ENCODE assay signal across 2 cellular contexts in the genomic region with DNA sequence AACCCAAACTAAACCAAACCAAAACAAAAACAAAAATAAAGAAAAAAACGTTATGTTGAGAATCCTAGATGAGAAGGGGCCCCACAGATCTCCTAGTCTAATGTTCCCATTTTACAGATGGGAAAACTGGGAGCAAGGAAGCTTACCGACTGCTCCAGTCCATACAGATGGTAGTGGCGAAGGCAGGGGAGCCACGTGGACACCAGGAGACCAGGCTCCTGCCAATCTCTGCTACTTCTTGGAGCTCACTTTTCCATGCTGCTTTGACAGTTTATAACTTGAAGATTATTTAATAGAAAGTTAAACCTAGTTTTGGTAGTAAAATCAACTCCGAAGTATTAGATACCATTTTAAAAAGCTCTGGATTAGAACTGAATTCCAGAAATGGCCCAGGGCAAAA.
TF ChIP-seq lines count a peak whose summit lies in the region.

No MANE protein-coding gene starts in this region.

TF ChIP-seq in SK-N-SH, 30 proteins besides CTCF, POLR2A, EP300 and RAD21 (continued from another document):
- TF ChIP-seq, protein P1, sequence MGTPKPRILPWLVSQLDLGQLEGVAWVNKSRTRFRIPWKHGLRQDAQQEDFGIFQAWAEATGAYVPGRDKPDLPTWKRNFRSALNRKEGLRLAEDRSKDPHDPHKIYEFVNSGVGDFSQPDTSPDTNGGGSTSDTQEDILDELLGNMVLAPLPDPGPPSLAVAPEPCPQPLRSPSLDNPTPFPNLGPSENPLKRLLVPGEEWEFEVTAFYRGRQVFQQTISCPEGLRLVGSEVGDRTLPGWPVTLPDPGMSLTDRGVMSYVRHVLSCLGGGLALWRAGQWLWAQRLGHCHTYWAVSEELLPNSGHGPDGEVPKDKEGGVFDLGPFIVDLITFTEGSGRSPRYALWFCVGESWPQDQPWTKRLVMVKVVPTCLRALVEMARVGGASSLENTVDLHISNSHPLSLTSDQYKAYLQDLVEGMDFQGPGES (IDR thresholded peaks at IDR 0.05; ENCODE audit: low read depth, low read length): no peak
- TF ChIP-seq YY1 (IDR thresholded peaks at IDR 0.05; ENCODE audit: low read depth) (no peak), FOSL2 (IDR thresholded peaks at IDR 0.05; ENCODE audit: borderline replicate concordance, low read depth) (no peak), USF2 (IDR thresholded peaks at IDR 0.05; ENCODE audit: borderline replicate concordance, low read depth, low read length) (no peak)

TF ChIP-seq in SK-N-SH treated with all-trans-retinoic acid at 6 μM for 48 hours, 23 proteins besides CTCF, POLR2A, EP300 and RAD21 (continued from another document):
- TF ChIP-seq, protein P2, sequence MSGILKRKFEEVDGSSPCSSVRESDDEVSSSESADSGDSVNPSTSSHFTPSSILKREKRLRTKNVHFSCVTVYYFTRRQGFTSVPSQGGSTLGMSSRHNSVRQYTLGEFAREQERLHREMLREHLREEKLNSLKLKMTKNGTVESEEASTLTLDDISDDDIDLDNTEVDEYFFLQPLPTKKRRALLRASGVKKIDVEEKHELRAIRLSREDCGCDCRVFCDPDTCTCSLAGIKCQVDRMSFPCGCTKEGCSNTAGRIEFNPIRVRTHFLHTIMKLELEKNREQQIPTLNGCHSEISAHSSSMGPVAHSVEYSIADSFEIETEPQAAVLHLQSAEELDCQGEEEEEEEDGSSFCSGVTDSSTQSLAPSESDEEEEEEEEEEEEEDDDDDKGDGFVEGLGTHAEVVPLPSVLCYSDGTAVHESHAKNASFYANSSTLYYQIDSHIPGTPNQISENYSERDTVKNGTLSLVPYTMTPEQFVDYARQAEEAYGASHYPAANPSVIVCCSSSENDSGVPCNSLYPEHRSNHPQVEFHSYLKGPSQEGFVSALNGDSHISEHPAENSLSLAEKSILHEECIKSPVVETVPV (CRISPR knock-in tag; IDR thresholded peaks at IDR 0.05): no peak
- TF ChIP-seq ZNF8 (CRISPR knock-in tag; IDR thresholded peaks at IDR 0.05): no peak
- TF ChIP-seq, protein P3, sequence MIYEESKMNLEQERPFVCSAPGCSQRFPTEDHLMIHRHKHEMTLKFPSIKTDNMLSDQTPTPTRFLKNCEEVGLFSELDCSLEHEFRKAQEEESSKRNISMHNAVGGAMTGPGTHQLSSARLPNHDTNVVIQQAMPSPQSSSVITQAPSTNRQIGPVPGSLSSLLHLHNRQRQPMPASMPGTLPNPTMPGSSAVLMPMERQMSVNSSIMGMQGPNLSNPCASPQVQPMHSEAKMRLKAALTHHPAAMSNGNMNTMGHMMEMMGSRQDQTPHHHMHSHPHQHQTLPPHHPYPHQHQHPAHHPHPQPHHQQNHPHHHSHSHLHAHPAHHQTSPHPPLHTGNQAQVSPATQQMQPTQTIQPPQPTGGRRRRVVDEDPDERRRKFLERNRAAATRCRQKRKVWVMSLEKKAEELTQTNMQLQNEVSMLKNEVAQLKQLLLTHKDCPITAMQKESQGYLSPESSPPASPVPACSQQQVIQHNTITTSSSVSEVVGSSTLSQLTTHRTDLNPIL (CRISPR knock-in tag; IDR thresholded peaks at IDR 0.05; ENCODE audit: low read depth): no peak
- TF ChIP-seq, protein P4, sequence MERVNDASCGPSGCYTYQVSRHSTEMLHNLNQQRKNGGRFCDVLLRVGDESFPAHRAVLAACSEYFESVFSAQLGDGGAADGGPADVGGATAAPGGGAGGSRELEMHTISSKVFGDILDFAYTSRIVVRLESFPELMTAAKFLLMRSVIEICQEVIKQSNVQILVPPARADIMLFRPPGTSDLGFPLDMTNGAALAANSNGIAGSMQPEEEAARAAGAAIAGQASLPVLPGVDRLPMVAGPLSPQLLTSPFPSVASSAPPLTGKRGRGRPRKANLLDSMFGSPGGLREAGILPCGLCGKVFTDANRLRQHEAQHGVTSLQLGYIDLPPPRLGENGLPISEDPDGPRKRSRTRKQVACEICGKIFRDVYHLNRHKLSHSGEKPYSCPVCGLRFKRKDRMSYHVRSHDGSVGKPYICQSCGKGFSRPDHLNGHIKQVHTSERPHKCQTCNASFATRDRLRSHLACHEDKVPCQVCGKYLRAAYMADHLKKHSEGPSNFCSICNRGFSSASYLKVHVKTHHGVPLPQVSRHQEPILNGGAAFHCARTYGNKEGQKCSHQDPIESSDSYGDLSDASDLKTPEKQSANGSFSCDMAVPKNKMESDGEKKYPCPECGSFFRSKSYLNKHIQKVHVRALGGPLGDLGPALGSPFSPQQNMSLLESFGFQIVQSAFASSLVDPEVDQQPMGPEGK (CRISPR knock-in tag; IDR thresholded peaks at IDR 0.05; ENCODE audit: borderline replicate concordance): no peak
- TF ChIP-seq ESRRG (CRISPR knock-in tag; IDR thresholded peaks at IDR 0.05): no peak
- no peak for TF ChIP-seq GLIS3 (CRISPR knock-in tag; IDR thresholded peaks at IDR 0.05)
- TF ChIP-seq ZFP30 (CRISPR knock-in tag; IDR thresholded peaks at IDR 0.05): no peak
- no peak for TF ChIP-seq ARNTL (CRISPR knock-in tag; IDR thresholded peaks at IDR 0.05; ENCODE audit: borderline replicate concordance, low read depth)
- TF ChIP-seq ZC3H10 (CRISPR knock-in tag; IDR thresholded peaks at IDR 0.05): no peak
- no peak for TF ChIP-seq ZFP3 (CRISPR knock-in tag; IDR thresholded peaks at IDR 0.05)
